Comparison of ENCODE assay signal across 8 cellular contexts in the genomic region with DNA sequence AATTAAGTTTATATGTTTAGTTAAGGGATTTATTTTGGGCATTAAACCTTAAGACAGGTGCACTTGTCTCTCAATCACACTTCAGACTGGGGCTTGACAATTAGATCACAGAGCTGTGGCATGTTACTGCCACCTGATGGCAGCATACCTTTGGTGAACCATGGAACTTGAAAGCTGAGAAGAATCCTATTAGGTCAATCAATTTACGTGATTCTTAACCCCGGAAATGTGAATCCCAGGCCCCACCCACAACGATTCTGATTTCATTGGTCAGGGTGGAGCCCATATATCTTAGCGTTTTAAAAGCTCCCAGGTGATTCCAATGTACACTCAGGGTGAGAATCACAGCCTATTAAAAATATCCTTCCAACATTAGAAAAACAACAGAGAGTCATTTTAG.
A peak's percentile ranks its signal among the peaks of the same experiment; 100 is the strongest.
DNase-seq lines count a peak whose midpoint lies in the region; ATAC-seq and TF ChIP-seq lines count a peak whose summit lies in the region.

No MANE protein-coding gene starts in this region.

- H3K4me3 ChIP-seq in WI38 (ENCODE audit: low read depth, low read length), result no peak overlapping the region

- H3K27ac Mint-ChIP-seq in endothelial cell (ENCODE audit: unreplicated experiment), result no peak overlapping the region
- no peak overlapping the region for H3K27ac Mint-ChIP-seq in natural killer cell

- H3K4me3 Mint-ChIP-seq in endothelial cell (ENCODE audit: unreplicated experiment) (no peak overlapping the region), natural killer cell (no peak overlapping the region)

- peak; percentile 63 for DNase-seq in activated CD8-positive, alpha-beta memory T cell treated with anti-CD3 and anti-CD28 coated beads for 24 hours
- DNase-seq in activated CD8-positive, alpha-beta memory T cell treated with anti-CD3 and anti-CD28 coated beads, Interleukin-2, amount 50 U/mL, for 48 hours, result no peak
- DNase-seq in NAMALWA (ENCODE audit: low spot score) (peak; percentile 79), endothelial cell (ENCODE audit: low spot score) (peak; percentile 35), natural killer cell (no peak), midbrain (lab: John Stamatoyannopoulos, UW) (no peak)

- TF ChIP-seq POLR2A in GM18505 (IDR thresholded peaks at IDR 0.05; ENCODE audit: borderline replicate concordance, extremely low read depth, insufficient read depth, insufficient read length), result no peak

- peak in 1 of 3 donors; percentile 75 for ATAC-seq in natural killer cell
- no peak for ATAC-seq in GM18505 (IDR thresholded peaks at IDR 0.05; ENCODE audit: unreplicated experiment)

- H3K9me3 Mint-ChIP-seq in endothelial cell (ENCODE audit: unreplicated experiment) (no peaks in the 10 kb centered on the region), natural killer cell (no peaks in the 10 kb centered on the region)

- H3K27me3 Mint-ChIP-seq in endothelial cell (ENCODE audit: unreplicated experiment), result peaks cover 2% of the 10 kb centered on the region
- H3K27me3 Mint-ChIP-seq in natural killer cell (ENCODE audit: low read depth in 2 of 2), result peaks cover 8 to 11% of the 10 kb centered on the region in 2 donors

- peak; percentile 35; the same call in 1 of the 2 replicates for TF ChIP-seq CTCF in WI38 (IDR thresholded peaks at IDR 0.05; ENCODE audit: low read depth, low read length)
- no peak for TF ChIP-seq CTCF in endothelial cell (IDR thresholded peaks at IDR 0.05; ENCODE audit: unreplicated experiment)
- TF ChIP-seq CTCF in natural killer cell (IDR thresholded peaks at IDR 0.05), result peak; percentile 45

- intact Hi-C loops in natural killer cell (cut with micrococcal nuclease), result loop anchor here (2.0 to 10.0 kb wide), 2 partner anchors 52 to 98 kb away; no protein-coding TSS in a partner anchor

- H3K4me1 Mint-ChIP-seq in endothelial cell (ENCODE audit: unreplicated experiment), result no peaks in the 10 kb centered on the region
- no peaks in the 10 kb centered on the region for H3K4me1 Mint-ChIP-seq in natural killer cell

- no peaks in the 10 kb centered on the region for H3K36me3 Mint-ChIP-seq in endothelial cell (ENCODE audit: low read depth, unreplicated experiment)
- no peaks in the 10 kb centered on the region for H3K36me3 Mint-ChIP-seq in natural killer cell

Comparison
In these comparisons a context has a peak if more than half of its experiments do, and no peak if none do; other contexts are left out.
1. DNase-seq: peak in activated CD8-positive, alpha-beta memory T cell treated with anti-CD3 and anti-CD28 coated beads for 24 hours (single experiment), NAMALWA (single experiment) and endothelial cell (single experiment); none in activated CD8-positive, alpha-beta memory T cell treated with anti-CD3 and anti-CD28 coated beads, Interleukin-2, amount 50 U/mL, for 48 hours (single experiment), natural killer cell (single experiment) and midbrain (single experiment).